In the genomic region with DNA sequence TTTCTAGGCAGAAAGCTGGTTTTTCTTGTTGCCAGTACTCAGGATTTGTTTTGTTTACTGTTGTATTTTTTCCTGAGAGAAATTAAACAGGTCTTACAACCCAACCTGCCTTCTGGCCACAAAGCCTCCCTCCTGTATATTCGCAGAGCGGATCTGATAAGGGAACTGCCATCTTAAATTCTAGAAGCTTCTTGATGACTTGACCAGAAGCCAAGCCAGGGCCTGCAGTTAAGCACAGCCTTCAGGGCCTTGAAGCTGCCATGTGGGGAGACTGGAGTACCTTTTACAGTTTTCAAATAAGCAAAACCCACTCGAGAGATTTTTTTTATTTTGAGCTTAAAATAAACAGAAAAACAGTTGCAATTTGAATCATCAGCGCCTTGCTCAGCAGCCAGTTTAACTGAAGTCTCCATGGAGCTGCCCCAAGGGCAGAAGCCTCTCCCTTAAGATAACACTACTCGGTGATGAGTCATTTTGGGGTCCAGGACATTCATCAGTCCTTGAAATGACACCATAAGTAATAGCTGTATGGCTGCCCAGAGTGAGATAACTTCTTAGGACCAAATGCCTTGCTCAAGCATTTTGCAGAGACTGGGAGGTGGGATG, we compare ENCODE assay signal across 9 cellular contexts. TPM values are rescaled to one million over a fixed set of nuclear protein-coding genes. Genes with fewer than 3 reads are reported as not detected.
DNase-seq lines count a peak whose midpoint lies in the region; ATAC-seq and TF ChIP-seq lines count a peak whose summit lies in the region.
"Had no signal": no experiment of that assay in that cellular context is flagged by ENCODE, and none has a peak within 500 bp of the region (broad histone marks: within the 10 kb centered on the region; RNA-seq: fewer than 3 reads in every experiment).

No MANE protein-coding gene starts in this region.

- H3K4me1 ChIP-seq in Peyer's patch (no peaks in the 10 kb centered on the region), esophagus muscularis mucosa (no peaks in the 10 kb centered on the region)

- H3K4me3 ChIP-seq in choroid plexus epithelial cell (ENCODE audit: low read depth, low read length) (no peak overlapping the region), Peyer's patch (no peak overlapping the region), esophagus muscularis mucosa (no peak overlapping the region)

- H3K27ac ChIP-seq in C4-2B = peak overlapping the region; percentile 58
- no peak overlapping the region for H3K27ac ChIP-seq in Peyer's patch
- H3K27ac ChIP-seq in esophagus muscularis mucosa (replicated peaks in 1 of 4) = no peak overlapping the region

- TF ChIP-seq CTCF in C4-2B (conservative IDR thresholded peaks at IDR 0.05) = no peak
- TF ChIP-seq CTCF in choroid plexus epithelial cell (conservative IDR thresholded peaks at IDR 0.05; ENCODE audit: low read depth, low read length) = no peak
- TF ChIP-seq CTCF in Peyer's patch (IDR thresholded peaks at IDR 0.05) = no peak
- no peak for TF ChIP-seq CTCF in esophagus muscularis mucosa (IDR thresholded peaks at IDR 0.05)

- TF ChIP-seq POLR2A in Peyer's patch (IDR thresholded peaks at IDR 0.05) = no peak
- no peak for TF ChIP-seq POLR2A in esophagus muscularis mucosa (IDR thresholded peaks at IDR 0.05; ENCODE audit: low read depth)

- intact Hi-C loops in esophagus muscularis mucosa (cut with DNase I) = no loop called here

- 72% methylated on average over 5 of the region's 5 CpGs for WGBS in esophagus muscularis mucosa

- H3K36me3 ChIP-seq in Peyer's patch (no peaks in the 10 kb centered on the region), esophagus muscularis mucosa (no peaks in the 10 kb centered on the region)

- DNase-seq in choroid plexus epithelial cell (ENCODE audit: low read depth) (peak; percentile 30), SIG-M5 treated with dmso at 0.1 percent for 504 hours (lab: John Stamatoyannopoulos, UW; ENCODE audit: unreplicated experiment) (no peak), Peyer's patch (no peak), esophagus muscularis mucosa (ENCODE audit: extremely low spot score) (no peak), C1 segment of cervical spinal cord (lab: John Stamatoyannopoulos, UW) (no peak)
- DNase-seq: DND-41 had no signal

- ATAC-seq in GM19455 (IDR thresholded peaks at IDR 0.05; ENCODE audit: unreplicated experiment) (peak; percentile 89), HG03457 (IDR thresholded peaks at IDR 0.05; ENCODE audit: unreplicated experiment) (peak; percentile 69)

- no peak for TF ChIP-seq EP300 in esophagus muscularis mucosa (IDR thresholded peaks at IDR 0.05)

- H3K9me3 ChIP-seq in Peyer's patch = no peaks in the 10 kb centered on the region
- no peaks in the 10 kb centered on the region for H3K9me3 ChIP-seq in esophagus muscularis mucosa

- H3K27me3 ChIP-seq in Peyer's patch = no peaks in the 10 kb centered on the region
- no peaks in the 10 kb centered on the region for H3K27me3 ChIP-seq in esophagus muscularis mucosa

RNA-seq across cellular contexts. Expression of gene PHLPP1, which starts 51.5 kb away (rescaled TPM):
- total RNA-seq in Peyer's patch (10 to 100 TPM; 15.7 to 21.8 (median 20.5) TPM), esophagus muscularis mucosa (10 to 100 TPM; 11.6 to 23.0 (median 17.3) TPM)
